ENCODE assay signal across 16 cellular contexts in genomic region chr21:34093083-34093482, GRCh38.
"Had no signal": no experiment of that assay in that cellular context is flagged by ENCODE, and none has a peak within 500 bp of the region (broad histone marks: within the 10 kb centered on the region; RNA-seq: fewer than 3 reads in every experiment).

No MANE protein-coding gene starts in this region.

- DNase-seq: activated CD4-positive, alpha-beta T cell treated with anti-CD3 and anti-CD28 coated beads, Interleukin-2, amount 50 U/mL, for 1 hour; activated naive CD4-positive, alpha-beta T cell treated with Interleukin-2 at 50 U/mL for 16 hours; adrenal gland; caudate nucleus; colonic mucosa; kidney; left lung; mammary epithelial cell; sigmoid colon; stimulated activated CD4-positive, alpha-beta T cell treated with anti-CD3 and anti-CD28 coated beads, Interleukin-1b, Interleukin-23, amount 100 ng/mL, for 48 hours; stomach; SW 1271; testis; upper lobe of left lung had no signal

- H3K9me3 Mint-ChIP-seq: activated T-helper 17 cell treated with anti-CD3 and anti-CD28 coated beads, Interleukin-2, amount 50 U/mL, for 72 hours had no signal

- H3K27ac ChIP-seq: adrenal gland, colonic mucosa, left lung, neural progenitor cell, sigmoid colon, stomach, testis, upper lobe of left lung had no signal

- H3K27me3 Mint-ChIP-seq: activated T-helper 17 cell treated with anti-CD3 and anti-CD28 coated beads, Interleukin-2, amount 50 U/mL, for 72 hours had no signal

- H3K4me3 Mint-ChIP-seq: activated T-helper 17 cell treated with anti-CD3 and anti-CD28 coated beads, Interleukin-2, amount 50 U/mL, for 72 hours; neural progenitor cell had no signal

- H3K9me3 ChIP-seq: adrenal gland, colonic mucosa, left lung, sigmoid colon, stomach, testis, upper lobe of left lung had no signal

- H3K4me3 ChIP-seq: adrenal gland, colonic mucosa, left lung, neural progenitor cell, sigmoid colon, stomach, testis, upper lobe of left lung had no signal

- H3K27ac Mint-ChIP-seq: activated T-helper 17 cell treated with anti-CD3 and anti-CD28 coated beads, Interleukin-2, amount 50 U/mL, for 72 hours; neural progenitor cell had no signal

- H3K27me3 ChIP-seq: adrenal gland, colonic mucosa, left lung, neural progenitor cell, sigmoid colon, stomach, testis, upper lobe of left lung had no signal
